1 cellular context compared by ENCODE assay signal in genomic region chr4:88158360-88159136, GRCh38.
TF ChIP-seq lines count a peak whose summit lies in the region.

Gene ABCG2 (minus strand): TSS chr4:88158639. CDS start chr4:88139995, 18,644 bp downstream.

TF ChIP-seq in HepG2, 621 proteins besides CTCF, POLR2A, EP300 and RAD21 (continued from another document):
- TF ChIP-seq ZNF800 (CRISPR knock-in tag; IDR thresholded peaks at IDR 0.05) = peak; percentile 97
- TF ChIP-seq ZFP1 (CRISPR knock-in tag; IDR thresholded peaks at IDR 0.05) = no peak
- no peak for TF ChIP-seq FOXM1 (CRISPR knock-in tag; IDR thresholded peaks at IDR 0.05)
- TF ChIP-seq POGK (CRISPR knock-in tag; conservative IDR thresholded peaks at IDR 0.05) = peak; percentile 73; the same call in 1 of the 2 replicates
- no peak; the same call in 1 of the 2 replicates for TF ChIP-seq HIC2 (CRISPR knock-in tag; IDR thresholded peaks at IDR 0.05; ENCODE audit: low read depth)
- TF ChIP-seq HNRNPK (IDR thresholded peaks at IDR 0.05; ENCODE audit: low read depth, low read length, poor library complexity, severe bottlenecking) = peak; percentile 57
- no peak for TF ChIP-seq BATF2 (CRISPR knock-in tag; IDR thresholded peaks at IDR 0.05)
- no peak for TF ChIP-seq ZFP82 (CRISPR knock-in tag; IDR thresholded peaks at IDR 0.05; ENCODE audit: borderline replicate concordance)
- TF ChIP-seq HIVEP1 (CRISPR knock-in tag; IDR thresholded peaks at IDR 0.05) = peak; percentile 57; the same call in 1 of the 2 replicates
- TF ChIP-seq ZNF740 (CRISPR knock-in tag; IDR thresholded peaks at IDR 0.05) = no peak
- no peak for TF ChIP-seq ZNF331 (CRISPR knock-in tag; IDR thresholded peaks at IDR 0.05)
